ENCODE assay signal across 4 cellular contexts in genomic region chr9:34719769-34720025, GRCh38. TPM values are rescaled to one million over a fixed set of nuclear protein-coding genes. Genes with fewer than 3 reads are reported as not detected.
"Had no signal": no experiment of that assay in that cellular context is flagged by ENCODE, and none has a peak within 500 bp of the region (broad histone marks: within the 10 kb centered on the region; RNA-seq: fewer than 3 reads in every experiment).

No MANE protein-coding gene starts in this region.

RNA-seq across cellular contexts. Expression of gene CCL21, which starts 9.8 kb away (rescaled TPM):
- total RNA-seq: LHCN-M2, M059J, MCF 10A, NCI-H460 had no signal

RNA-seq across cellular contexts. Expression of gene CCL19, which starts 28.6 kb away (rescaled TPM):
- total RNA-seq: LHCN-M2, M059J, MCF 10A, NCI-H460 had no signal

RNA-seq across cellular contexts. Expression of gene CCL27, which starts 57.2 kb away (rescaled TPM):
- total RNA-seq: LHCN-M2, M059J, MCF 10A had no signal
